In genomic region chr16:14300631-14301149, GRCh38 we compare ENCODE assay signal across 1 cellular context.
TF ChIP-seq lines count a peak whose summit lies in the region.

No MANE protein-coding gene starts in this region.

TF ChIP-seq in GM12878, 131 proteins besides CTCF, POLR2A, EP300 and RAD21 (continued from another document):
- no peak for TF ChIP-seq RELA (IDR thresholded peaks at IDR 0.05; ENCODE audit: borderline replicate concordance, partially characterized antibody)
